In genomic region chr12:117072736-117073475, GRCh38 we compare ENCODE assay signal across 23 cellular contexts. TPM values are rescaled to one million over a fixed set of nuclear protein-coding genes. Genes with fewer than 3 reads are reported as not detected.
A peak's percentile ranks its signal among the peaks of the same experiment; 100 is the strongest.
DNase-seq lines count a peak whose midpoint lies in the region; ATAC-seq and TF ChIP-seq lines count a peak whose summit lies in the region.
"Had no signal": no experiment of that assay in that cellular context is flagged by ENCODE, and none has a peak within 500 bp of the region (broad histone marks: within the 10 kb centered on the region; RNA-seq: fewer than 3 reads in every experiment).

No MANE protein-coding gene starts in this region.

- peaks cover 17% of the 10 kb centered on the region; the same call in 1 of the 2 replicates for H3K36me3 ChIP-seq in BLaER1
- H3K36me3 ChIP-seq: Peyer's patch, SJSA1 had no signal

- no peaks in the 10 kb centered on the region for H4K20me1 ChIP-seq in BLaER1

- H3K4me3 Mint-ChIP-seq in activated T-helper 1 cell treated with anti-CD3 and anti-CD28 coated beads, Interleukin-12 subunit alpha, Interleukin-12 subunit beta, Interleukin-2, Interleukin-4 antibody, amounts not matched to agents 30 ng/mL and 10 ng/mL and 1 ng/mL, durations not matched to agents 14 hours and 24 hours and 36 hours, result no peak overlapping the region
- no peak overlapping the region for H3K4me3 Mint-ChIP-seq in CD4-positive, alpha-beta T cell
- H3K4me3 Mint-ChIP-seq: H9 had no signal

- peaks cover 15% of the 10 kb centered on the region for H3K36me3 Mint-ChIP-seq in activated T-helper 1 cell treated with anti-CD3 and anti-CD28 coated beads, Interleukin-12 subunit alpha, Interleukin-12 subunit beta, Interleukin-2, Interleukin-4 antibody, amounts not matched to agents 30 ng/mL and 10 ng/mL and 1 ng/mL, durations not matched to agents 14 hours and 24 hours and 36 hours (ENCODE audit: low read depth)
- no peaks in the 10 kb centered on the region for H3K36me3 Mint-ChIP-seq in CD4-positive, alpha-beta T cell (ENCODE audit: low read depth)

- H3K4me1 ChIP-seq in BLaER1, result peaks cover 98% of the 10 kb centered on the region
- H3K4me1 ChIP-seq: Peyer's patch, SJSA1 had no signal

- DNase-seq in Right ventricle myocardium superior, result peak; percentile 19
- no peak for DNase-seq in cardiac septum (ENCODE audit: low spot score)
- no peak for DNase-seq in HL-60 (ENCODE audit: low read depth in 1 of 2, low spot score in 1 of 2)
- DNase-seq in iPS-NIHi11 (ENCODE audit: low spot score), result peak; percentile 56
- DNase-seq in activated CD8-positive, alpha-beta memory T cell treated with anti-CD3 and anti-CD28 coated beads, Interleukin-2, amount 50 U/mL, for 48 hours, result no peak
- DNase-seq in activated T-helper 1 cell treated with anti-CD3 and anti-CD28 coated beads, Interleukin-12 subunit alpha, Interleukin-12 subunit beta, Interleukin-2, Interleukin-4 antibody, amounts not matched to agents 30 ng/mL and 10 ng/mL and 1 ng/mL, durations not matched to agents 14 hours and 24 hours and 36 hours (ENCODE audit: low spot score), result no peak
- no peak for DNase-seq in CD4-positive, alpha-beta T cell
- DNase-seq: ACHN, C1 segment of cervical spinal cord, DMS53, EL, GF-D8, H9, NCI-H1105, NCI-H146, NCI-H2029 treated with DMSO at 0.1 percent for 48 hours, NCI-H2171, NCI-H524 treated with DMSO at 0.1 percent for 48 hours, Peyer's patch had no signal

- H3K27ac ChIP-seq in BLaER1 (no peak overlapping the region; the same call in 1 of the 2 replicates), HL-60 (replicated peaks) (peak overlapping the region; percentile 91; the same call in 1 of the 2 replicates)
- H3K27ac ChIP-seq in CD4-positive, alpha-beta T cell (ENCODE audit: low read depth, low read length), result no peak overlapping the region
- H3K27ac ChIP-seq: 22Rv1, KMS-11, Peyer's patch, SJSA1 had no signal

- H3K27me3 Mint-ChIP-seq in activated T-helper 1 cell treated with anti-CD3 and anti-CD28 coated beads, Interleukin-12 subunit alpha, Interleukin-12 subunit beta, Interleukin-2, Interleukin-4 antibody, amounts not matched to agents 30 ng/mL and 10 ng/mL and 1 ng/mL, durations not matched to agents 14 hours and 24 hours and 36 hours (ENCODE audit: insufficient read depth), result no peaks in the 10 kb centered on the region
- no peaks in the 10 kb centered on the region for H3K27me3 Mint-ChIP-seq in CD4-positive, alpha-beta T cell

- no peak overlapping the region for H3K27ac Mint-ChIP-seq in activated T-helper 1 cell treated with anti-CD3 and anti-CD28 coated beads, Interleukin-12 subunit alpha, Interleukin-12 subunit beta, Interleukin-2, Interleukin-4 antibody, amounts not matched to agents 30 ng/mL and 10 ng/mL and 1 ng/mL, durations not matched to agents 14 hours and 24 hours and 36 hours
- H3K27ac Mint-ChIP-seq in CD4-positive, alpha-beta T cell, result no peak overlapping the region

- H3K9me3 ChIP-seq in BLaER1, result no peaks in the 10 kb centered on the region
- no peaks in the 10 kb centered on the region for H3K9me3 ChIP-seq in CD4-positive, alpha-beta T cell (ENCODE audit: control insufficient read depth, low read length)
- H3K9me3 ChIP-seq: Peyer's patch, SJSA1 had no signal

- no peak for TF ChIP-seq CTCF in HL-60 (IDR thresholded peaks at IDR 0.05; ENCODE audit: insufficient read depth, low read length)
- no peak for TF ChIP-seq CTCF in CD4-positive, alpha-beta T cell (IDR thresholded peaks at IDR 0.05)

- CTCF ChIA-PET in CD4-positive, alpha-beta T cell (lab: Charles Lee), result interaction anchor here (0.6 kb wide), 1 partner anchor 23 kb away, joined by 3 read pairs; no protein-coding TSS in a partner anchor

- H3K4me2 ChIP-seq in BLaER1, result peak overlapping the region; percentile 98
- H3K4me2 ChIP-seq: KMS-11 had no signal

- H3K9me3 Mint-ChIP-seq in activated T-helper 1 cell treated with anti-CD3 and anti-CD28 coated beads, Interleukin-12 subunit alpha, Interleukin-12 subunit beta, Interleukin-2, Interleukin-4 antibody, amounts not matched to agents 30 ng/mL and 10 ng/mL and 1 ng/mL, durations not matched to agents 14 hours and 24 hours and 36 hours, result no peaks in the 10 kb centered on the region
- H3K9me3 Mint-ChIP-seq in CD4-positive, alpha-beta T cell, result no peaks in the 10 kb centered on the region
- H3K9me3 Mint-ChIP-seq: H9 had no signal

- H3K27me3 ChIP-seq in BLaER1, result no peaks in the 10 kb centered on the region
- no peaks in the 10 kb centered on the region for H3K27me3 ChIP-seq in HL-60 (ENCODE audit: insufficient read depth, poor library complexity, severe bottlenecking)
- no peaks in the 10 kb centered on the region for H3K27me3 ChIP-seq in CD4-positive, alpha-beta T cell (ENCODE audit: control insufficient read depth, insufficient read depth, low read length)
- H3K27me3 ChIP-seq: Peyer's patch had no signal

- no peak for ATAC-seq in Right ventricle myocardium superior (ENCODE audit: poor library complexity)
- ATAC-seq in CD4-positive, alpha-beta T cell (ENCODE audit: poor library complexity), result no peak

- intact Hi-C loops in Right ventricle myocardium superior (cut with DNase I), result no loop called here
- intact Hi-C loops in cardiac septum (cut with DNase I), result no loop called here
- intact Hi-C loops in activated T-helper 1 cell treated with anti-CD3 and anti-CD28 coated beads, Interleukin-12 subunit alpha, Interleukin-12 subunit beta, Interleukin-2, Interleukin-4 antibody, amounts not matched to agents 30 ng/mL and 10 ng/mL and 1 ng/mL, durations not matched to agents 14 hours and 24 hours and 36 hours (cut with micrococcal nuclease), result no loop called here
- intact Hi-C loops in CD4-positive, alpha-beta T cell (cut with DNase I, micrococcal nuclease), result no loop called here

- no peak overlapping the region for H3K9ac ChIP-seq in BLaER1
- H3K9ac ChIP-seq: KMS-11 had no signal

- H3K4me1 Mint-ChIP-seq in activated T-helper 1 cell treated with anti-CD3 and anti-CD28 coated beads, Interleukin-12 subunit alpha, Interleukin-12 subunit beta, Interleukin-2, Interleukin-4 antibody, amounts not matched to agents 30 ng/mL and 10 ng/mL and 1 ng/mL, durations not matched to agents 14 hours and 24 hours and 36 hours (ENCODE audit: low read depth), result peaks cover 27% of the 10 kb centered on the region
- peaks cover 6% of the 10 kb centered on the region for H3K4me1 Mint-ChIP-seq in CD4-positive, alpha-beta T cell (ENCODE audit: low read depth)

- POLR2A ChIA-PET in CD4-positive, alpha-beta T cell (lab: Charles Lee), result no interaction called here

- H3K4me3 ChIP-seq in BLaER1 (no peak overlapping the region), HL-60 (replicated peaks; ENCODE audit: insufficient read depth, low read length) (no peak overlapping the region)
- H3K4me3 ChIP-seq: Peyer's patch, SJSA1 had no signal

RNA-seq across cellular contexts. Expression of gene TESC, which starts 26.3 kb away (rescaled TPM):
- total RNA-seq in Right ventricle myocardium superior (93.6 TPM), cardiac septum (23.7 TPM)
- 75.2 and 85.2 TPM in 2 replicates for total RNA-seq in activated T-helper 1 cell treated with anti-CD3 and anti-CD28 coated beads, Interleukin-12 subunit alpha, Interleukin-12 subunit beta, Interleukin-2, Interleukin-4 antibody, amounts not matched to agents 30 ng/mL and 10 ng/mL and 1 ng/mL, durations not matched to agents 14 hours and 24 hours and 36 hours
- total RNA-seq in CD4-positive, alpha-beta T cell, result 1 to 10 TPM; 2.7 to 3.0 TPM
- total RNA-seq: SJSA1 had no signal

Comparison
In these comparisons a context has a peak if more than half of its experiments do, and no peak if none do; other contexts are left out.
1. DNase-seq: peak in Right ventricle myocardium superior (single experiment) and iPS-NIHi11 (single experiment); none in cardiac septum (single experiment), HL-60 (0 of 2), activated CD8-positive, alpha-beta memory T cell treated with anti-CD3 and anti-CD28 coated beads, Interleukin-2, amount 50 U/mL, for 48 hours (single experiment), activated T-helper 1 cell treated with anti-CD3 and anti-CD28 coated beads, Interleukin-12 subunit alpha, Interleukin-12 subunit beta, Interleukin-2, Interleukin-4 antibody, amounts not matched to agents 30 ng/mL and 10 ng/mL and 1 ng/mL, durations not matched to agents 14 hours and 24 hours and 36 hours (single experiment) and CD4-positive, alpha-beta T cell (0 of 10).